15 cellular contexts compared by ENCODE assay signal in the genomic region with DNA sequence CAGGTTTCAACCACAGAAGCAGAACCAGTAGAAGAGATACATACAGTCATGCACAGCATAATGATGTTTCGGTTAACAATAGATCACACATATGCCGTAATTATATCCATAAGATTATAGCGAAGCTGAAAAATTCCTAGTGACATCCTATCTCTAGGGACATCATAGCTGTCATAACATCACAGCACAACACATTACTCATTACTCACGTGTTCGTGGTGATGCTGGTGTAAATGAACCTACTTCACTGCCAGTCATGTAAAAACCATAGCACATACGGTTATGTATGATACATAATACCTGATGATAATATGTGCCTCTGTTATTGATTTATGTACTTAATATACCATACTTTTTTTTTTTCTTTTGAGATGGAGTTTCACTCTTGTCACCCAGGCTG. TPM values are rescaled to one million over a fixed set of nuclear protein-coding genes. Genes with fewer than 3 reads are reported as not detected.
A peak's percentile ranks its signal among the peaks of the same experiment; 100 is the strongest.
DNase-seq lines count a peak whose midpoint lies in the region; ATAC-seq lines count a peak whose summit lies in the region.
"Had no signal": no experiment of that assay in that cellular context is flagged by ENCODE, and none has a peak within 500 bp of the region (broad histone marks: within the 10 kb centered on the region; RNA-seq: fewer than 3 reads in every experiment).

No MANE protein-coding gene starts in this region.

- H3K9me3 Mint-ChIP-seq in activated CD4-positive, alpha-beta memory T cell treated with anti-CD3 and anti-CD28 coated beads for 36 hours = peaks cover 3% of the 10 kb centered on the region
- H3K9me3 Mint-ChIP-seq in activated CD4-positive, alpha-beta memory T cell treated with anti-CD3 and anti-CD28 coated beads, Interleukin-2, amount 10 ng/mL, durations not matched to agents 7 days and 5 days = no peaks in the 10 kb centered on the region
- H3K9me3 Mint-ChIP-seq in activated naive CD8-positive, alpha-beta T cell treated with anti-CD3 and anti-CD28 coated beads, Interleukin-2, amount 50 U/mL, for 24 hours = no peaks in the 10 kb centered on the region
- peaks cover 3% of the 10 kb centered on the region for H3K9me3 Mint-ChIP-seq in activated naive CD8-positive, alpha-beta T cell treated with anti-CD3 and anti-CD28 coated beads for 36 hours
- no peaks in the 10 kb centered on the region for H3K9me3 Mint-ChIP-seq in activated T-helper 17 cell treated with anti-CD3 and anti-CD28 coated beads, Interleukin-2, amount 50 U/mL, for 72 hours
- H3K9me3 Mint-ChIP-seq in stimulated activated naive CD8-positive, alpha-beta T cell treated with anti-CD3 and anti-CD28 coated beads, Interleukin-15, amount 100 ng/mL, for 72 hours = no peaks in the 10 kb centered on the region

- no peaks in the 10 kb centered on the region for H3K27me3 Mint-ChIP-seq in activated CD4-positive, alpha-beta memory T cell treated with anti-CD3 and anti-CD28 coated beads for 36 hours
- no peaks in the 10 kb centered on the region for H3K27me3 Mint-ChIP-seq in activated CD4-positive, alpha-beta memory T cell treated with anti-CD3 and anti-CD28 coated beads, Interleukin-2, amount 10 ng/mL, durations not matched to agents 7 days and 5 days
- no peaks in the 10 kb centered on the region for H3K27me3 Mint-ChIP-seq in activated naive CD8-positive, alpha-beta T cell treated with anti-CD3 and anti-CD28 coated beads, Interleukin-2, amount 50 U/mL, for 24 hours
- no peaks in the 10 kb centered on the region for H3K27me3 Mint-ChIP-seq in activated naive CD8-positive, alpha-beta T cell treated with anti-CD3 and anti-CD28 coated beads for 36 hours
- no peaks in the 10 kb centered on the region for H3K27me3 Mint-ChIP-seq in activated T-helper 17 cell treated with anti-CD3 and anti-CD28 coated beads, Interleukin-2, amount 50 U/mL, for 72 hours
- no peaks in the 10 kb centered on the region for H3K27me3 Mint-ChIP-seq in stimulated activated naive CD8-positive, alpha-beta T cell treated with anti-CD3 and anti-CD28 coated beads, Interleukin-15, amount 100 ng/mL, for 72 hours
- H3K27me3 Mint-ChIP-seq in T-helper 17 cell = no peaks in the 10 kb centered on the region

- H3K27ac Mint-ChIP-seq in activated CD4-positive, alpha-beta memory T cell treated with anti-CD3 and anti-CD28 coated beads for 36 hours = no peak overlapping the region
- H3K27ac Mint-ChIP-seq in activated CD4-positive, alpha-beta memory T cell treated with anti-CD3 and anti-CD28 coated beads, Interleukin-2, amount 10 ng/mL, durations not matched to agents 7 days and 5 days = no peak overlapping the region
- H3K27ac Mint-ChIP-seq in activated naive CD8-positive, alpha-beta T cell treated with anti-CD3 and anti-CD28 coated beads, Interleukin-2, amount 50 U/mL, for 24 hours = no peak overlapping the region
- no peak overlapping the region for H3K27ac Mint-ChIP-seq in activated naive CD8-positive, alpha-beta T cell treated with anti-CD3 and anti-CD28 coated beads for 36 hours
- H3K27ac Mint-ChIP-seq in activated T-helper 17 cell treated with anti-CD3 and anti-CD28 coated beads, Interleukin-2, amount 50 U/mL, for 72 hours = no peak overlapping the region
- H3K27ac Mint-ChIP-seq in stimulated activated naive CD8-positive, alpha-beta T cell treated with anti-CD3 and anti-CD28 coated beads, Interleukin-15, amount 100 ng/mL, for 72 hours = no peak overlapping the region
- H3K27ac Mint-ChIP-seq in T-helper 17 cell = no peak overlapping the region

- CTCF ChIA-PET in activated CD4-positive, alpha-beta memory T cell treated with anti-CD3 and anti-CD28 coated beads for 36 hours (lab: Charles Lee) = interaction anchor here (2.5 to 4.7 kb wide), 2 partner anchors 15 to 84 kb away, joined by 10 to 37 read pairs; a partner anchor contains a TSS
- CTCF ChIA-PET in activated CD4-positive, alpha-beta memory T cell treated with anti-CD3 and anti-CD28 coated beads, Interleukin-2, amount 10 ng/mL, durations not matched to agents 7 days and 5 days (lab: Charles Lee) = interaction anchor here (0.8 to 4.9 kb wide), 3 partner anchors 16 to 85 kb away, joined by 4 to 20 read pairs (median 8); a partner anchor contains a TSS

- intact Hi-C loops in activated CD4-positive, alpha-beta memory T cell treated with anti-CD3 and anti-CD28 coated beads for 36 hours (cut with micrococcal nuclease) = no loop called here

- H3K4me1 Mint-ChIP-seq in activated CD4-positive, alpha-beta memory T cell treated with anti-CD3 and anti-CD28 coated beads for 36 hours (ENCODE audit: low read depth) = peaks cover 53% of the 10 kb centered on the region
- peaks cover 17% of the 10 kb centered on the region for H3K4me1 Mint-ChIP-seq in activated CD4-positive, alpha-beta memory T cell treated with anti-CD3 and anti-CD28 coated beads, Interleukin-2, amount 10 ng/mL, durations not matched to agents 7 days and 5 days
- peaks cover 70% of the 10 kb centered on the region for H3K4me1 Mint-ChIP-seq in activated naive CD8-positive, alpha-beta T cell treated with anti-CD3 and anti-CD28 coated beads, Interleukin-2, amount 50 U/mL, for 24 hours
- H3K4me1 Mint-ChIP-seq in activated naive CD8-positive, alpha-beta T cell treated with anti-CD3 and anti-CD28 coated beads for 36 hours = peaks cover 35% of the 10 kb centered on the region
- H3K4me1 Mint-ChIP-seq in activated T-helper 17 cell treated with anti-CD3 and anti-CD28 coated beads, Interleukin-2, amount 50 U/mL, for 72 hours = peaks cover 22% of the 10 kb centered on the region
- peaks cover 47% of the 10 kb centered on the region for H3K4me1 Mint-ChIP-seq in stimulated activated naive CD8-positive, alpha-beta T cell treated with anti-CD3 and anti-CD28 coated beads, Interleukin-15, amount 100 ng/mL, for 72 hours
- H3K4me1 Mint-ChIP-seq in T-helper 17 cell = peaks cover 37% of the 10 kb centered on the region

- DNase-seq in activated CD4-positive, alpha-beta memory T cell treated with anti-CD3 and anti-CD28 coated beads for 36 hours = peak; percentile 25
- DNase-seq in activated CD4-positive, alpha-beta memory T cell treated with anti-CD3 and anti-CD28 coated beads, Interleukin-2, amount 10 ng/mL, durations not matched to agents 7 days and 5 days = no peak
- no peak for DNase-seq in activated naive CD8-positive, alpha-beta T cell treated with anti-CD3 and anti-CD28 coated beads, Interleukin-2, amount 50 U/mL, for 24 hours
- no peak for DNase-seq in activated naive CD8-positive, alpha-beta T cell treated with anti-CD3 and anti-CD28 coated beads for 36 hours
- DNase-seq in stimulated activated naive CD8-positive, alpha-beta T cell treated with anti-CD3 and anti-CD28 coated beads, Interleukin-15, amount 100 ng/mL, for 72 hours = no peak
- DNase-seq in RKO (ENCODE audit: low spot score) (no peak), T-helper 17 cell (no peak)
- DNase-seq: ACHN; CD4-positive, CD25-positive, alpha-beta regulatory T cell; DMS79 had no signal

- ATAC-seq in activated naive CD8-positive, alpha-beta T cell treated with anti-CD3 and anti-CD28 coated beads, Interleukin-2, amount 50 U/mL, for 24 hours = peak; percentile 35
- peak; percentile 63 for ATAC-seq in activated T-helper 17 cell treated with anti-CD3 and anti-CD28 coated beads, Interleukin-2, amount 50 U/mL, for 72 hours (replicated peaks)
- ATAC-seq in stimulated activated naive CD8-positive, alpha-beta T cell treated with anti-CD3 and anti-CD28 coated beads, Interleukin-15, amount 100 ng/mL, for 72 hours = peak; percentile 80
- no peak for ATAC-seq in T-helper 17 cell
- ATAC-seq: GM12878 had no signal

- peaks cover 4% of the 10 kb centered on the region for H3K36me3 Mint-ChIP-seq in activated CD4-positive, alpha-beta memory T cell treated with anti-CD3 and anti-CD28 coated beads for 36 hours
- H3K36me3 Mint-ChIP-seq in activated CD4-positive, alpha-beta memory T cell treated with anti-CD3 and anti-CD28 coated beads, Interleukin-2, amount 10 ng/mL, durations not matched to agents 7 days and 5 days (ENCODE audit: low read depth) = peaks cover 5% of the 10 kb centered on the region
- H3K36me3 Mint-ChIP-seq in activated naive CD8-positive, alpha-beta T cell treated with anti-CD3 and anti-CD28 coated beads, Interleukin-2, amount 50 U/mL, for 24 hours (ENCODE audit: low read depth) = peaks cover 14% of the 10 kb centered on the region
- peaks cover 6% of the 10 kb centered on the region for H3K36me3 Mint-ChIP-seq in activated naive CD8-positive, alpha-beta T cell treated with anti-CD3 and anti-CD28 coated beads for 36 hours
- no peaks in the 10 kb centered on the region for H3K36me3 Mint-ChIP-seq in activated T-helper 17 cell treated with anti-CD3 and anti-CD28 coated beads, Interleukin-2, amount 50 U/mL, for 72 hours (ENCODE audit: low read depth)
- peaks cover 3% of the 10 kb centered on the region for H3K36me3 Mint-ChIP-seq in T-helper 17 cell (ENCODE audit: low read depth)

- no peaks in the 10 kb centered on the region for H3K9me3 ChIP-seq in T-helper 17 cell (ENCODE audit: control insufficient read depth, low read length, poor library complexity, severe bottlenecking)
- H3K9me3 ChIP-seq: HAP-1 had no signal

- H3K4me3 Mint-ChIP-seq in activated CD4-positive, alpha-beta memory T cell treated with anti-CD3 and anti-CD28 coated beads for 36 hours = no peak overlapping the region
- no peak overlapping the region for H3K4me3 Mint-ChIP-seq in activated CD4-positive, alpha-beta memory T cell treated with anti-CD3 and anti-CD28 coated beads, Interleukin-2, amount 10 ng/mL, durations not matched to agents 7 days and 5 days
- H3K4me3 Mint-ChIP-seq in activated naive CD8-positive, alpha-beta T cell treated with anti-CD3 and anti-CD28 coated beads, Interleukin-2, amount 50 U/mL, for 24 hours = no peak overlapping the region
- H3K4me3 Mint-ChIP-seq in activated naive CD8-positive, alpha-beta T cell treated with anti-CD3 and anti-CD28 coated beads for 36 hours = no peak overlapping the region
- H3K4me3 Mint-ChIP-seq in activated T-helper 17 cell treated with anti-CD3 and anti-CD28 coated beads, Interleukin-2, amount 50 U/mL, for 72 hours = no peak overlapping the region
- no peak overlapping the region for H3K4me3 Mint-ChIP-seq in stimulated activated naive CD8-positive, alpha-beta T cell treated with anti-CD3 and anti-CD28 coated beads, Interleukin-15, amount 100 ng/mL, for 72 hours
- no peak overlapping the region for H3K4me3 Mint-ChIP-seq in T-helper 17 cell

- POLR2A ChIA-PET in activated CD4-positive, alpha-beta memory T cell treated with anti-CD3 and anti-CD28 coated beads for 36 hours (lab: Charles Lee) = interaction anchor here (1.0 to 1.7 kb wide), 2 partner anchors 10 to 84 kb away, joined by 3 read pairs; a partner anchor contains a TSS
- POLR2A ChIA-PET in activated CD4-positive, alpha-beta memory T cell treated with anti-CD3 and anti-CD28 coated beads, Interleukin-2, amount 10 ng/mL, durations not matched to agents 7 days and 5 days (lab: Charles Lee) = interaction anchor here (1.0 kb wide), 1 partner anchor 9 kb away, joined by 3 read pairs; no protein-coding TSS in a partner anchor

RNA-seq across cellular contexts. Expression of a gene that starts 44.7 kb away (rescaled TPM):
- total RNA-seq in activated CD4-positive, alpha-beta memory T cell treated with anti-CD3 and anti-CD28 coated beads for 36 hours = 1 to 10 TPM; 4.4 to 5.4 TPM
- total RNA-seq in activated CD4-positive, alpha-beta memory T cell treated with anti-CD3 and anti-CD28 coated beads, Interleukin-2, amount 10 ng/mL, durations not matched to agents 7 days and 5 days = 10 to 100 TPM; 12.8 to 13.3 TPM
- total RNA-seq in activated naive CD8-positive, alpha-beta T cell treated with anti-CD3 and anti-CD28 coated beads for 36 hours = 1 to 10 TPM; 2.2 to 3.7 TPM
- total RNA-seq in activated T-helper 17 cell treated with anti-CD3 and anti-CD28 coated beads, Interleukin-2, amount 50 U/mL, for 72 hours = 1 to 10 TPM; 3.0 to 4.8 TPM
- 10 to 100 TPM in 1 of 2 donors, 1 to 10 TPM in 1; 9.9 to 22.2 TPM for total RNA-seq in T-helper 17 cell
- total RNA-seq: A172, HT-29 had no signal
